Comparison of ENCODE assay signal across 17 cellular contexts in the genomic region with DNA sequence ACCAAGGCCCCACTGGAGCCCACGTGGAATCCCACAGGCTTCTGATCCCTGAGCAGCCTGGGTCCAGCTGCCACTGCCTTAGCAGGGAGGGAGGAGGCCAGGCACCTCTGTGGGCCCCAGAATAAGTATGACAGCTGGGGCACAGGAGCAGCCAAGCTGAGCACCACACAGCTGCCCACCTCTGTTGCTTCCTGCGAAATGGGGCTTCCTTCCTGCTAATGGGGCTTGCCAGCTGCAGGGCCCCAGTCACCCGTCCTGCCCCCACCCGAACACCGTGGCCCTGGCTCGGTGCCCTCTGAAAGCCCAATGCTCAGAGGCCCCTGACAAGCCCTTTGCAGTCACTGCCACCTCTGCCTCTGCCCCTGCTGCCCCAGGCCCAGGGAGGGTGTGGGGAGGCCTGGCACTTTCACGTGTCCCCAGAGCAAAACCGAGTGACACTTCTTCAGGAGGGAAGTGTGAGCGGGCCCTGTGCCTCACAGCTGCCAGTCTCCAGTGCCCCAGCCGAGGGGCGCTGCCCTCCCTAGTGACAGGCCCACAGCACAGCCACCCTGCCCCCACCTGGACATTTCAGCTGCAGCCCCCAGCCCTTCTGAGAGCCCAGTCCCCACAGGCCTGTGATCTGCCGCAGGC. TPM values are rescaled to one million over a fixed set of nuclear protein-coding genes. Genes with fewer than 3 reads are reported as not detected.
DNase-seq lines count a peak whose midpoint lies in the region; ATAC-seq, FAIRE-seq and TF ChIP-seq lines count a peak whose summit lies in the region.
"Not testable (repeated sequence)": the region's sequence is repeated elsewhere in the genome, so short reads cannot be mapped to it uniquely, and the experiment has no call there.
"Had no signal": no experiment of that assay in that cellular context is flagged by ENCODE, and none has a peak within 500 bp of the region (broad histone marks: within the 10 kb centered on the region; RNA-seq: fewer than 3 reads in every experiment).

No MANE protein-coding gene starts in this region.

- not testable (repeated sequence) for H3K4me3 ChIP-seq in bronchial epithelial cell (ENCODE audit: low read depth, low read length); right atrium auricular region; thymus (ENCODE audit: low read length)

- intact Hi-C loops in natural killer cell (cut with micrococcal nuclease), result not testable (repeated sequence)

- H3K27ac ChIP-seq in right atrium auricular region, result not testable (repeated sequence)
- H3K27ac ChIP-seq in thymus (ENCODE audit: low read depth), result peak overlapping the region; percentile 25

- peaks cover 0 to 18% (median 15%) of the 10 kb centered on the region in 3 donors for H3K4me1 Mint-ChIP-seq in T-cell
- H3K4me1 Mint-ChIP-seq in natural killer cell, result peaks cover 19 to 31% of the 10 kb centered on the region in 2 donors

- POLR2A ChIA-PET in T-cell (lab: Charles Lee), result not testable (repeated sequence)

- H3K27me3 ChIP-seq in bronchial epithelial cell (ENCODE audit: control insufficient read depth, insufficient read depth, low read length); right atrium auricular region; thymus (ENCODE audit: control insufficient read depth, insufficient read depth): not testable (repeated sequence)

- H3K9me3 Mint-ChIP-seq in T-cell, natural killer cell: not testable (repeated sequence)

- H3K4me1 ChIP-seq in right atrium auricular region; thymus (ENCODE audit: control insufficient read depth, insufficient read depth, low read length): not testable (repeated sequence)

- peak in 3 of 4 experiments; percentile 31 to 65 (median 53) for ATAC-seq in T-cell (replicated peaks in 1 of 4)
- peak; percentile 81 to 87 (median 85) for ATAC-seq in natural killer cell

- not testable (repeated sequence) for H3K4me3 Mint-ChIP-seq in T-cell
- peak overlapping the region; percentile 21 for H3K4me3 Mint-ChIP-seq in natural killer cell

- not testable (repeated sequence) for H3K36me3 ChIP-seq in bronchial epithelial cell (ENCODE audit: control insufficient read depth, insufficient read depth, low read length); right atrium auricular region; thymus (ENCODE audit: control insufficient read depth, insufficient read depth)

- not testable (repeated sequence) for DNase-seq in GM12892 (ENCODE audit: insufficient read length); HTR-8/SVneo (ENCODE audit: insufficient read length, low spot score); bronchial epithelial cell (ENCODE audit: low read depth); natural killer cell
- peak in 3 of 34 experiments; percentile 4 to 15 (median 11) for DNase-seq in T-cell
- DNase-seq in right atrium auricular region (ENCODE audit: low spot score), result peak; percentile 11

- CTCF ChIA-PET in T-cell (lab: Charles Lee), result not testable (repeated sequence)

- not testable (repeated sequence) for H3K9me3 ChIP-seq in right atrium auricular region; thymus (ENCODE audit: control insufficient read depth)

- not testable (repeated sequence) for H3K36me3 Mint-ChIP-seq in T-cell, natural killer cell

- TF ChIP-seq CTCF in bronchial epithelial cell (IDR thresholded peaks at IDR 0.05; ENCODE audit: insufficient read depth, low read length, severe bottlenecking); right atrium auricular region (IDR thresholded peaks at IDR 0.05); natural killer cell (IDR thresholded peaks at IDR 0.05): not testable (repeated sequence)

- not testable (repeated sequence) for H3K27ac Mint-ChIP-seq in T-cell
- peak overlapping the region; percentile 49 to 79 for H3K27ac Mint-ChIP-seq in natural killer cell

- TF ChIP-seq POLR2A in GM12892 (IDR thresholded peaks at IDR 0.05; ENCODE audit: low read depth, low read length), result not testable (repeated sequence)

- peak; percentile 70 for FAIRE-seq in GM12892 (lab: Jason Lieb, UNC)
- peak; percentile 28 for FAIRE-seq in HTR-8/SVneo (lab: Jason Lieb, UNC)
- FAIRE-seq in bronchial epithelial cell (lab: Jason Lieb, UNC), result peak; percentile 94

- H3K27me3 Mint-ChIP-seq in T-cell, result peaks cover 25 to 41% of the 10 kb centered on the region in 2 donors
- H3K27me3 Mint-ChIP-seq in natural killer cell (ENCODE audit: low read depth in 2 of 2), result peaks cover 19 to 20% of the 10 kb centered on the region in 2 donors

- WGBS in thymus, result 15% methylated on average over 11 of the region's 12 CpGs

RNA-seq across cellular contexts. Expression of a gene that starts 4.6 kb away (rescaled TPM):
- not detected for polyA plus RNA-seq in GM12892 (2012; ENCODE audit: missing spikeins)
- total RNA-seq in T-cell (under 1 TPM in 2 of 5 donors, not detected in 3; 0.46 to 0.53 TPM), bronchial epithelial cell (not detected in 2 replicates), right atrium auricular region (1 to 10 TPM; 1.1 to 3.4 TPM), natural killer cell (10 to 100 TPM in 2 of 3 donors, 1 to 10 TPM in 1; 4.6 to 41.4 (median 23.7) TPM)
- 7.3 TPM for polyA plus RNA-seq in thymus
- total RNA-seq: activated CD4-positive, alpha-beta T cell treated with anti-CD3 and anti-CD28 coated beads, Interleukin-2, amount 10 ng/mL, durations not matched to agents 7 days and 5 days; activated T-cell treated with anti-CD3 and anti-CD28 coated beads, Interleukin-2, amount 50 U/mL, for 72 hours; endodermal cell; fibroblast of villous mesenchyme; HT1080; K562; MCF 10A; WTC11 had no signal
- polyA plus RNA-seq: K562, keratinocyte had no signal

RNA-seq across cellular contexts. Expression of a gene that starts 27.4 kb away (rescaled TPM):
- not detected for polyA plus RNA-seq in GM12892 (2012; ENCODE audit: missing spikeins)
- total RNA-seq in T-cell (not detected), bronchial epithelial cell (not detected in 2 replicates), right atrium auricular region (1 to 10 TPM in 1 of 2 donors, under 1 TPM in 1; 0.93 to 3.6 TPM), natural killer cell (10 to 100 TPM in 2 of 3 donors, 1 to 10 TPM in 1; 3.4 to 22.3 (median 11.1) TPM)
- 9.2 TPM for polyA plus RNA-seq in thymus
- total RNA-seq: activated CD4-positive, alpha-beta T cell treated with anti-CD3 and anti-CD28 coated beads, Interleukin-2, amount 10 ng/mL, durations not matched to agents 7 days and 5 days; activated T-cell treated with anti-CD3 and anti-CD28 coated beads, Interleukin-2, amount 50 U/mL, for 72 hours; endodermal cell; fibroblast of villous mesenchyme; HT1080; K562; MCF 10A; WTC11 had no signal
- polyA plus RNA-seq: K562, keratinocyte had no signal

RNA-seq across cellular contexts. Expression of a gene that starts 28.5 kb away (rescaled TPM):
- polyA plus RNA-seq in GM12892 (2012; ENCODE audit: missing spikeins), result 0.06 TPM
- total RNA-seq in T-cell, result under 1 TPM in 1 of 5 donors, not detected in 4; 0.13 TPM
- total RNA-seq in bronchial epithelial cell, result not detected in 2 replicates
- 10 to 100 TPM in 1 of 2 donors, 1 to 10 TPM in 1; 2.6 to 12.0 TPM for total RNA-seq in right atrium auricular region
- under 1 TPM in 2 of 3 donors, not detected in 1; 0.09 to 0.18 TPM for total RNA-seq in natural killer cell
- 8.3 TPM for polyA plus RNA-seq in thymus
- total RNA-seq: activated CD4-positive, alpha-beta T cell treated with anti-CD3 and anti-CD28 coated beads, Interleukin-2, amount 10 ng/mL, durations not matched to agents 7 days and 5 days; endodermal cell; fibroblast of villous mesenchyme; HT1080; K562; MCF 10A had no signal
- polyA plus RNA-seq: K562, keratinocyte had no signal

RNA-seq across cellular contexts. Expression of a gene that starts 43.0 kb away (rescaled TPM):
- 4.2 TPM for polyA plus RNA-seq in GM12892 (2012; ENCODE audit: missing spikeins)
- total RNA-seq in T-cell (under 1 TPM in 3 of 5 donors, not detected in 2; 0.13 to 0.58 (median 0.43) TPM), bronchial epithelial cell (not detected in 2 replicates), right atrium auricular region (1 to 10 TPM in 1 of 2 donors, not detected in 1; 1.7 TPM), natural killer cell (1 to 10 TPM; 2.1 to 2.6 (median 2.1) TPM)
- polyA plus RNA-seq in thymus, result 3.9 TPM
- total RNA-seq: activated T-cell treated with anti-CD3 and anti-CD28 coated beads, Interleukin-2, amount 50 U/mL, for 72 hours; endodermal cell; fibroblast of villous mesenchyme; HT1080; K562; MCF 10A; WTC11 had no signal
- polyA plus RNA-seq: keratinocyte had no signal

RNA-seq across cellular contexts. Expression of a gene that starts 53.4 kb away (rescaled TPM):
- polyA plus RNA-seq in GM12892 (2012; ENCODE audit: missing spikeins), result 6.6 TPM
- total RNA-seq in T-cell, result under 1 TPM in 1 of 5 donors, not detected in 4; 0.58 TPM
- total RNA-seq in bronchial epithelial cell, result not detected in 2 replicates
- not detected for total RNA-seq in right atrium auricular region
- 1 to 10 TPM in 2 of 3 donors, not detected in 1; 2.0 to 2.4 TPM for total RNA-seq in natural killer cell
- polyA plus RNA-seq in thymus, result 0.89 TPM
- total RNA-seq: activated CD4-positive, alpha-beta T cell treated with anti-CD3 and anti-CD28 coated beads, Interleukin-2, amount 10 ng/mL, durations not matched to agents 7 days and 5 days; activated T-cell treated with anti-CD3 and anti-CD28 coated beads, Interleukin-2, amount 50 U/mL, for 72 hours; endodermal cell; fibroblast of villous mesenchyme; HT1080; K562; MCF 10A; thoracic aorta; WTC11 had no signal
- polyA plus RNA-seq: K562, keratinocyte had no signal
